11 cellular contexts compared by ENCODE assay signal in genomic region chr2:240449764-240450531, GRCh38. TPM values are rescaled to one million over a fixed set of nuclear protein-coding genes. Genes with fewer than 3 reads are reported as not detected.
DNase-seq lines count a peak whose midpoint lies in the region; ATAC-seq and TF ChIP-seq lines count a peak whose summit lies in the region.
"Had no signal": no experiment of that assay in that cellular context is flagged by ENCODE, and none has a peak within 500 bp of the region (broad histone marks: within the 10 kb centered on the region; RNA-seq: fewer than 3 reads in every experiment).

No MANE protein-coding gene starts in this region.

- intact Hi-C loops in activated CD4-positive, alpha-beta memory T cell treated with anti-CD3 and anti-CD28 coated beads for 36 hours (cut with micrococcal nuclease): no loop called here

- no peak overlapping the region for H3K4me3 Mint-ChIP-seq in stimulated activated memory B cell treated with anti-CD40 and anti-IgM and Interleukin-4, amounts not matched to agents 10 μg/mL and 1 μg/mL and 100 μg/mL, for 72 hours
- H3K4me3 Mint-ChIP-seq in activated CD4-positive, alpha-beta memory T cell treated with anti-CD3 and anti-CD28 coated beads for 36 hours: no peak overlapping the region
- H3K4me3 Mint-ChIP-seq: activated T-cell treated with anti-CD3 and anti-CD28 coated beads, Interleukin-2, amount 50 U/mL, for 4 hours had no signal

- H3K4me3 ChIP-seq in fibroblast of villous mesenchyme (ENCODE audit: low read depth, low read length): no peak overlapping the region
- H3K4me3 ChIP-seq: pancreas, uterus had no signal

- peak overlapping the region; percentile 30 for H3K27ac Mint-ChIP-seq in stimulated activated memory B cell treated with anti-CD40 and anti-IgM and Interleukin-4, amounts not matched to agents 10 μg/mL and 1 μg/mL and 100 μg/mL, for 72 hours
- no peak overlapping the region for H3K27ac Mint-ChIP-seq in activated CD4-positive, alpha-beta memory T cell treated with anti-CD3 and anti-CD28 coated beads for 36 hours

- CTCF ChIA-PET in activated CD4-positive, alpha-beta memory T cell treated with anti-CD3 and anti-CD28 coated beads for 36 hours (lab: Charles Lee): no interaction called here

- POLR2A ChIA-PET in activated CD4-positive, alpha-beta memory T cell treated with anti-CD3 and anti-CD28 coated beads for 36 hours (lab: Charles Lee): no interaction called here

- peaks cover 4% of the 10 kb centered on the region for H3K36me3 Mint-ChIP-seq in stimulated activated memory B cell treated with anti-CD40 and anti-IgM and Interleukin-4, amounts not matched to agents 10 μg/mL and 1 μg/mL and 100 μg/mL, for 72 hours
- H3K36me3 Mint-ChIP-seq in activated CD4-positive, alpha-beta memory T cell treated with anti-CD3 and anti-CD28 coated beads for 36 hours: no peaks in the 10 kb centered on the region

- DNase-seq in NCI-H524 (lab: John Stamatoyannopoulos, UW) (peak; percentile 18 to 41), NCI-H524 treated with DMSO at 0.1 percent for 48 hours (lab: John Stamatoyannopoulos, UW) (no peak), NCI-H82 (lab: John Stamatoyannopoulos, UW) (peak; percentile 90), fibroblast of villous mesenchyme (ENCODE audit: low read depth) (peak; percentile 29), GOT3 (lab: John Stamatoyannopoulos, UW) (no peak)
- no peak for DNase-seq in activated CD4-positive, alpha-beta T cell treated with anti-CD3 and anti-CD28 coated beads for 48 hours
- no peak for DNase-seq in activated CD4-positive, alpha-beta memory T cell treated with anti-CD3 and anti-CD28 coated beads for 36 hours
- DNase-seq: activated T-cell treated with anti-CD3 and anti-CD28 coated beads, Interleukin-2, amount 50 U/mL, for 4 hours; uterus had no signal

- ATAC-seq in stimulated activated memory B cell treated with anti-CD40 and anti-IgM and Interleukin-4, amounts not matched to agents 10 μg/mL and 1 μg/mL and 100 μg/mL, for 72 hours: peak; percentile 56
- ATAC-seq: activated T-cell treated with anti-CD3 and anti-CD28 coated beads, Interleukin-2, amount 50 U/mL, for 4 hours; pancreas had no signal

- peaks cover 89% of the 10 kb centered on the region for H3K27me3 Mint-ChIP-seq in stimulated activated memory B cell treated with anti-CD40 and anti-IgM and Interleukin-4, amounts not matched to agents 10 μg/mL and 1 μg/mL and 100 μg/mL, for 72 hours
- peaks cover 37% of the 10 kb centered on the region for H3K27me3 Mint-ChIP-seq in activated CD4-positive, alpha-beta memory T cell treated with anti-CD3 and anti-CD28 coated beads for 36 hours

- peaks cover 38% of the 10 kb centered on the region for H3K4me1 Mint-ChIP-seq in stimulated activated memory B cell treated with anti-CD40 and anti-IgM and Interleukin-4, amounts not matched to agents 10 μg/mL and 1 μg/mL and 100 μg/mL, for 72 hours
- H3K4me1 Mint-ChIP-seq in activated CD4-positive, alpha-beta memory T cell treated with anti-CD3 and anti-CD28 coated beads for 36 hours (ENCODE audit: low read depth): peaks cover 12% of the 10 kb centered on the region

- H3K9me3 Mint-ChIP-seq in stimulated activated memory B cell treated with anti-CD40 and anti-IgM and Interleukin-4, amounts not matched to agents 10 μg/mL and 1 μg/mL and 100 μg/mL, for 72 hours: no peaks in the 10 kb centered on the region
- no peaks in the 10 kb centered on the region for H3K9me3 Mint-ChIP-seq in activated CD4-positive, alpha-beta memory T cell treated with anti-CD3 and anti-CD28 coated beads for 36 hours
- H3K9me3 Mint-ChIP-seq: activated T-cell treated with anti-CD3 and anti-CD28 coated beads, Interleukin-2, amount 50 U/mL, for 4 hours had no signal

- no peak for TF ChIP-seq CTCF in fibroblast of villous mesenchyme (IDR thresholded peaks at IDR 0.05; ENCODE audit: insufficient read depth, low read depth, low read length)

RNA-seq across cellular contexts. Expression of gene GPC1, which starts 14.5 kb away (rescaled TPM):
- total RNA-seq in fibroblast of villous mesenchyme: 88.9 and 106 TPM in 2 replicates
- 1 to 10 TPM; 4.7 to 4.9 TPM for total RNA-seq in activated CD4-positive, alpha-beta memory T cell treated with anti-CD3 and anti-CD28 coated beads for 36 hours

Comparison
In these comparisons a context has a peak if more than half of its experiments do, and no peak if none do; other contexts are left out.
1. DNase-seq: peak in NCI-H524 (2 of 2), NCI-H82 (single experiment) and fibroblast of villous mesenchyme (single experiment); none in NCI-H524 treated with DMSO at 0.1 percent for 48 hours (single experiment), GOT3 (single experiment), activated CD4-positive, alpha-beta T cell treated with anti-CD3 and anti-CD28 coated beads for 48 hours (single experiment) and activated CD4-positive, alpha-beta memory T cell treated with anti-CD3 and anti-CD28 coated beads for 36 hours (single experiment).
2. RNA of gene GPC1, which starts 14.5 kb away (total RNA-seq): 88.9 to 106 TPM in fibroblast of villous mesenchyme; 4.7 to 4.9 TPM in activated CD4-positive, alpha-beta memory T cell treated with anti-CD3 and anti-CD28 coated beads for 36 hours; every median in the first group is over 10 times any median in the second.